In genomic region chr18:49464718-49465598, GRCh38 we compare ENCODE assay signal across 1 cellular context.
TF ChIP-seq lines count a peak whose summit lies in the region.

No MANE protein-coding gene starts in this region.

TF ChIP-seq in GM23338, 12 proteins besides CTCF, POLR2A, EP300 and RAD21 (continued from another document):
- no peak; the same call in 1 of the 2 replicates for TF ChIP-seq ZNF462 (CRISPR knock-in tag; IDR thresholded peaks at IDR 0.05)
- TF ChIP-seq ZNF114 (CRISPR knock-in tag; IDR thresholded peaks at IDR 0.05), result no peak
- TF ChIP-seq EZH2phosphoT487 (IDR thresholded peaks at IDR 0.05; ENCODE audit: unreplicated experiment), result no peak
- no peak for TF ChIP-seq EZH2 (IDR thresholded peaks at IDR 0.05; ENCODE audit: low read depth, unreplicated experiment)
